9 cellular contexts compared by ENCODE assay signal in the genomic region with DNA sequence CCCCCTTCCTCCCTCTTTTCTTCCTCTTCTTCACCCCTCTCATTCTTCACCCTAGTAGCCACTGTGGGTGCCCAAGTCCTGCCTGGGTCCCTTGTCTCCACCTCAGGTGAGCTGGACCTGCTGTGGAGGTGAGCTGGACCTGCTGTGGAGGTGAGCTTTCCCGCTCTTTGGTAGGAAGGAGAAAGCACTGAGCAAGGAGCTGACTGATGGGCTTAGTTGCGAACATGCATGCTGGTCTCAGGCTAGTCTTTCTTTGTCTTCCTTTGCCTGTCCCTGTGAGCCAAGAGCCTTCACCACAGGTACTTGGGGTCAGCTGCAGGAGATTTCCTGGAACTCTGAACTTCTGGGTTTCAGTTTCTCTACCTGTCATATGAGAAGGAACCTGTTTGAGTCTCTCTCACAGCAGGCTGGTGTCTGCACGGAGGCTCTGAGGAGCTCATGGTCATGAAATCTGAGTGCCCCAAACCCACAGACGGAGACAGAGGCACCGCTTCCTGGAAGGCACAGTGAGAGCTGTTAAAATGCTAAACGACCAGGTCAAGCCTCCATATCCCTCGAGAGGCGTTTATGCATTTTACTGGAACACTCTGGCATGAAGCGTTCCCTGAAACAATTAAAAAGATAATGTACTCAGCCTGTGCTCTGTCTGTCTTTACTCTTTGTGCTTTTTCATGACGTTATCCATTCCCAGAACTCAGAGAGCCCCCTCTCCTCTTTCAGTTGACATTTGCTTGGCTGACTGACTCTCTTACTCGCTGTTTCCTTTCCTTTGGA.
DNase-seq lines count a peak whose midpoint lies in the region; ATAC-seq and TF ChIP-seq lines count a peak whose summit lies in the region.
"Had no signal": no experiment of that assay in that cellular context is flagged by ENCODE, and none has a peak within 500 bp of the region (broad histone marks: within the 10 kb centered on the region; RNA-seq: fewer than 3 reads in every experiment).

No MANE protein-coding gene starts in this region.

- H3K36me3 ChIP-seq in upper lobe of right lung = no peaks in the 10 kb centered on the region

- H3K4me1 ChIP-seq in upper lobe of right lung = peaks cover 23% of the 10 kb centered on the region

- H3K9me3 ChIP-seq in upper lobe of right lung = no peaks in the 10 kb centered on the region

- peak; percentile 40 for DNase-seq in activated naive CD4-positive, alpha-beta T cell treated with Interleukin-2 at 50 U/mL for 16 hours
- no peak for DNase-seq in activated naive CD4-positive, alpha-beta T cell (lab: John Stamatoyannopoulos, UW)
- DNase-seq in left kidney (ENCODE audit: low read depth, low spot score) (peak; percentile 91), upper lobe of right lung (no peak)
- DNase-seq: NCI-H82 had no signal

- intact Hi-C loops in upper lobe of right lung (cut with DNase I) = no loop called here

- ATAC-seq in upper lobe of right lung (peak; percentile 28), GM18867 (IDR thresholded peaks at IDR 0.05; ENCODE audit: unreplicated experiment) (no peak), HG02798 (IDR thresholded peaks at IDR 0.05; ENCODE audit: poor library complexity, unreplicated experiment) (no peak), HG02970 (IDR thresholded peaks at IDR 0.05; ENCODE audit: low FRiP score, unreplicated experiment) (no peak)

- H3K27ac ChIP-seq in VCaP (peak overlapping the region; percentile 32; the same call in 1 of the 2 replicates), upper lobe of right lung (peak overlapping the region; percentile 1)

- H3K27me3 ChIP-seq in upper lobe of right lung = no peaks in the 10 kb centered on the region

- TF ChIP-seq CTCF in VCaP (conservative IDR thresholded peaks at IDR 0.05) (no peak), upper lobe of right lung (IDR thresholded peaks at IDR 0.05) (no peak)

- H3K4me3 ChIP-seq in upper lobe of right lung = no peak overlapping the region

Comparison
In these comparisons a context has a peak if more than half of its experiments do, and no peak if none do; other contexts are left out.
1. DNase-seq: peak in activated naive CD4-positive, alpha-beta T cell treated with Interleukin-2 at 50 U/mL for 16 hours (single experiment) and left kidney (single experiment); none in activated naive CD4-positive, alpha-beta T cell (0 of 4) and upper lobe of right lung (single experiment).